Comparison of ENCODE assay signal across 8 cellular contexts in genomic region chr19:34216745-34217219, GRCh38. TPM values are rescaled to one million over a fixed set of nuclear protein-coding genes. Genes with fewer than 3 reads are reported as not detected.
A peak's percentile ranks its signal among the peaks of the same experiment; 100 is the strongest.
DNase-seq lines count a peak whose midpoint lies in the region; ATAC-seq and TF ChIP-seq lines count a peak whose summit lies in the region.
"Not testable (repeated sequence)": the region's sequence is repeated elsewhere in the genome, so short reads cannot be mapped to it uniquely, and the experiment has no call there.

No MANE protein-coding gene starts in this region.

- peaks cover 19% of the 10 kb centered on the region for H3K4me1 ChIP-seq in A673 (ENCODE audit: insufficient read depth, low read length, poor library complexity, severe bottlenecking)

- not testable (repeated sequence) for H3K4me3 Mint-ChIP-seq in CD4-positive, alpha-beta T cell; activated CD4-positive, alpha-beta T cell treated with anti-CD3 and anti-CD28 coated beads for 36 hours
- H3K4me3 Mint-ChIP-seq in naive B cell, result peak overlapping the region in 5 of 8 donors; percentile 18 to 35 (median 25)
- H3K4me3 Mint-ChIP-seq in stimulated activated naive B cell treated with anti-CD40 and anti-IgM and Interleukin-4, amounts not matched to agents 10 μg/mL and 1 μg/mL and 100 μg/mL, for 72 hours, result peak overlapping the region in 1 of 2 donors; percentile 35

- POLR2A ChIA-PET in A673 (lab: Charles Lee; ENCODE audit: low non-redundant PET), result not testable (repeated sequence)
- POLR2A ChIA-PET in CD4-positive, alpha-beta T cell (lab: Charles Lee), result interaction anchor here (0.7 to 1.4 kb wide), 2 partner anchors 44 to 49 kb away, joined by 4 to 11 read pairs; partner anchors contain the start of gene LSM14A
- POLR2A ChIA-PET in activated CD4-positive, alpha-beta T cell treated with anti-CD3 and anti-CD28 coated beads for 36 hours (lab: Charles Lee), result interaction anchor here (0.6 kb wide), 1 partner anchor 157 kb away, joined by 4 read pairs; no protein-coding TSS in a partner anchor

- TF ChIP-seq CTCF in A673 (conservative IDR thresholded peaks at IDR 0.05; ENCODE audit: low read depth, low read length); CD4-positive, alpha-beta T cell (IDR thresholded peaks at IDR 0.05); LNCaP clone FGC (IDR thresholded peaks at IDR 0.05; ENCODE audit: control insufficient read depth, extremely low read depth, insufficient read depth); SU-DHL-6 (IDR thresholded peaks at IDR 0.05; ENCODE audit: insufficient read depth, low read length, poor library complexity, severe bottlenecking); fibroblast of villous mesenchyme (IDR thresholded peaks at IDR 0.05; ENCODE audit: insufficient read depth, low read depth, low read length): not testable (repeated sequence)

- not testable (repeated sequence) for H3K9me3 Mint-ChIP-seq in CD4-positive, alpha-beta T cell; activated CD4-positive, alpha-beta T cell treated with anti-CD3 and anti-CD28 coated beads for 36 hours (ENCODE audit: low read depth); naive B cell; stimulated activated naive B cell treated with anti-CD40 and anti-IgM and Interleukin-4, amounts not matched to agents 10 μg/mL and 1 μg/mL and 100 μg/mL, for 72 hours

- not testable (repeated sequence) for H3K27me3 Mint-ChIP-seq in CD4-positive, alpha-beta T cell; activated CD4-positive, alpha-beta T cell treated with anti-CD3 and anti-CD28 coated beads for 36 hours; naive B cell; stimulated activated naive B cell treated with anti-CD40 and anti-IgM and Interleukin-4, amounts not matched to agents 10 μg/mL and 1 μg/mL and 100 μg/mL, for 72 hours

- CTCF ChIA-PET in A673 (lab: Charles Lee), result not testable (repeated sequence)
- CTCF ChIA-PET in CD4-positive, alpha-beta T cell (lab: Charles Lee), result interaction anchor here (0.7 kb wide), 1 partner anchor 801 kb away, joined by 3 read pairs; no protein-coding TSS in a partner anchor
- CTCF ChIA-PET in activated CD4-positive, alpha-beta T cell treated with anti-CD3 and anti-CD28 coated beads for 36 hours (lab: Charles Lee), result interaction anchor here (0.6 to 1.5 kb wide), 4 partner anchors 12 to 127 kb away, joined by 3 to 7 read pairs (median 4); no protein-coding TSS in a partner anchor

- H3K4me1 Mint-ChIP-seq in CD4-positive, alpha-beta T cell (ENCODE audit: low read depth), result peaks cover 51% of the 10 kb centered on the region
- H3K4me1 Mint-ChIP-seq in activated CD4-positive, alpha-beta T cell treated with anti-CD3 and anti-CD28 coated beads for 36 hours, result peaks cover 45% of the 10 kb centered on the region
- H3K4me1 Mint-ChIP-seq in naive B cell, result peaks cover 22 to 32% (median 28%) of the 10 kb centered on the region in 3 donors
- H3K4me1 Mint-ChIP-seq in stimulated activated naive B cell treated with anti-CD40 and anti-IgM and Interleukin-4, amounts not matched to agents 10 μg/mL and 1 μg/mL and 100 μg/mL, for 72 hours, result peaks cover 14 to 33% of the 10 kb centered on the region in 2 donors

- H3K36me3 Mint-ChIP-seq in CD4-positive, alpha-beta T cell (ENCODE audit: low read depth), result peaks cover 77% of the 10 kb centered on the region
- peaks cover 45% of the 10 kb centered on the region for H3K36me3 Mint-ChIP-seq in activated CD4-positive, alpha-beta T cell treated with anti-CD3 and anti-CD28 coated beads for 36 hours (ENCODE audit: low read depth)
- peaks cover 0 to 10% of the 10 kb centered on the region in 2 donors for H3K36me3 Mint-ChIP-seq in naive B cell
- H3K36me3 Mint-ChIP-seq in stimulated activated naive B cell treated with anti-CD40 and anti-IgM and Interleukin-4, amounts not matched to agents 10 μg/mL and 1 μg/mL and 100 μg/mL, for 72 hours, result peaks cover 37 to 46% of the 10 kb centered on the region in 2 donors

- H3K9me3 ChIP-seq in A673 (ENCODE audit: low read depth, low read length, poor library complexity, severe bottlenecking); CD4-positive, alpha-beta T cell (ENCODE audit: control insufficient read depth, low read length); SU-DHL-6 (ENCODE audit: insufficient read depth, low read length): not testable (repeated sequence)

- not testable (repeated sequence) for H2AFZ ChIP-seq in SU-DHL-6 (ENCODE audit: low read depth, low read length, severe bottlenecking)

- DNase-seq in A673 (ENCODE audit: low spot score) (peak; percentile 9), LNCaP clone FGC (ENCODE audit: low read depth) (peak; percentile 43), fibroblast of villous mesenchyme (ENCODE audit: low read depth) (peak; percentile 83)
- DNase-seq in CD4-positive, alpha-beta T cell; activated CD4-positive, alpha-beta T cell treated with anti-CD3 and anti-CD28 coated beads for 36 hours; naive B cell; stimulated activated naive B cell treated with anti-CD40 and anti-IgM and Interleukin-4, amounts not matched to agents 10 μg/mL and 1 μg/mL and 100 μg/mL, for 72 hours: not testable (repeated sequence)

- H3K36me3 ChIP-seq in A673 (ENCODE audit: insufficient read depth, low read length, poor library complexity, severe bottlenecking) (peaks cover 50% of the 10 kb centered on the region), SU-DHL-6 (ENCODE audit: low read length) (peaks cover 57% of the 10 kb centered on the region)

- not testable (repeated sequence) for ATAC-seq in CD4-positive, alpha-beta T cell (ENCODE audit: poor library complexity); activated CD4-positive, alpha-beta T cell treated with anti-CD3 and anti-CD28 coated beads for 36 hours; naive B cell (ENCODE audit: low read depth in 2 of 2); stimulated activated naive B cell treated with anti-CD40 and anti-IgM and Interleukin-4, amounts not matched to agents 10 μg/mL and 1 μg/mL and 100 μg/mL, for 72 hours (replicated peaks)

- H3K4me3 ChIP-seq in A673 (ENCODE audit: low read depth, low read length, poor library complexity, severe bottlenecking); LNCaP clone FGC (ENCODE audit: low read depth, low read length); SU-DHL-6 (ENCODE audit: insufficient read depth, low read length, poor library complexity, severe bottlenecking); fibroblast of villous mesenchyme (ENCODE audit: low read depth, low read length): not testable (repeated sequence)

- not testable (repeated sequence) for H3K9me2 ChIP-seq in SU-DHL-6 (replicated peaks; ENCODE audit: insufficient read depth, low read length)

- H3K4me2 ChIP-seq in SU-DHL-6 (ENCODE audit: low read depth, low read length, poor library complexity, severe bottlenecking), result peak overlapping the region; percentile 8

- H3F3A ChIP-seq in SU-DHL-6 (ENCODE audit: insufficient read depth), result peaks cover 51% of the 10 kb centered on the region

- intact Hi-C loops in A673 (cut with micrococcal nuclease; ENCODE audit: unreplicated experiment); activated CD4-positive, alpha-beta T cell treated with anti-CD3 and anti-CD28 coated beads for 36 hours (cut with DNase I, micrococcal nuclease): not testable (repeated sequence)
- intact Hi-C loops in CD4-positive, alpha-beta T cell (cut with DNase I, micrococcal nuclease), result loop anchor here (5.0 kb wide), 5 partner anchors 36 to 101 kb away; partner anchors contain the start of gene GARRE1 (in 1 of the 2)

- not testable (repeated sequence) for BruUV-seq in A673 (replicated peaks; lab: Mats Ljungman, UMichigan)

- peak overlapping the region; percentile 63 for H3K27ac Mint-ChIP-seq in CD4-positive, alpha-beta T cell
- peak overlapping the region; percentile 42 for H3K27ac Mint-ChIP-seq in activated CD4-positive, alpha-beta T cell treated with anti-CD3 and anti-CD28 coated beads for 36 hours
- peak overlapping the region in 5 of 6 donors; percentile 41 to 87 (median 62) for H3K27ac Mint-ChIP-seq in naive B cell
- H3K27ac Mint-ChIP-seq in stimulated activated naive B cell treated with anti-CD40 and anti-IgM and Interleukin-4, amounts not matched to agents 10 μg/mL and 1 μg/mL and 100 μg/mL, for 72 hours, result peak overlapping the region; percentile 51

- H3K79me2 ChIP-seq in SU-DHL-6 (ENCODE audit: insufficient read depth, low read length), result peaks cover 27% of the 10 kb centered on the region

- H3K9ac ChIP-seq in SU-DHL-6 (ENCODE audit: low read length), result not testable (repeated sequence)

- H3K27ac ChIP-seq in A673 (ENCODE audit: low read depth, low read length, poor library complexity, severe bottlenecking); CD4-positive, alpha-beta T cell (ENCODE audit: low read depth, low read length): not testable (repeated sequence)
- H3K27ac ChIP-seq in SU-DHL-6 (ENCODE audit: low read depth, low read length), result peak overlapping the region; percentile 26; the same call in 1 of the 2 replicates

- H4K20me1 ChIP-seq in SU-DHL-6 (ENCODE audit: low read depth, low read length), result not testable (repeated sequence)

- not testable (repeated sequence) for H3K27me3 ChIP-seq in A673 (replicated peaks; ENCODE audit: insufficient read depth, low read depth, low read length, poor library complexity); CD4-positive, alpha-beta T cell (ENCODE audit: control insufficient read depth, insufficient read depth, low read length); SU-DHL-6 (ENCODE audit: low read length)

RNA-seq across cellular contexts. Expression of gene GARRE1, which starts 37.6 kb away (rescaled TPM):
- total RNA-seq in A673 (2021) (21.0 and 22.9 TPM in 2 replicates), fibroblast of villous mesenchyme (14.5 and 16.8 TPM in 2 replicates)
- total RNA-seq in CD4-positive, alpha-beta T cell, result 10 to 100 TPM; 69.7 to 72.0 TPM
- 10 to 100 TPM; 14.6 to 16.1 TPM for total RNA-seq in activated CD4-positive, alpha-beta T cell treated with anti-CD3 and anti-CD28 coated beads for 36 hours
- polyA plus RNA-seq in naive B cell (ENCODE audit: low read depth in 6 of 6), result 10 to 100 TPM in 2 of 6 donors, 1 to 10 TPM in 4; 2.1 to 16.9 (median 9.4) TPM

RNA-seq across cellular contexts. Expression of gene LSM14A, which starts 44.5 kb away (rescaled TPM):
- total RNA-seq in A673 (2021) (134 and 137 TPM in 2 replicates), fibroblast of villous mesenchyme (72.1 and 74.1 TPM in 2 replicates)
- total RNA-seq in CD4-positive, alpha-beta T cell, result 100 to 1,000 TPM; 210 to 217 TPM
- total RNA-seq in activated CD4-positive, alpha-beta T cell treated with anti-CD3 and anti-CD28 coated beads for 36 hours, result 100 to 1,000 TPM in 1 of 2 experiments, 10 to 100 TPM in 1; 89.0 to 151 TPM
- 100 to 1,000 TPM; 165 to 191 (median 176) TPM for polyA plus RNA-seq in naive B cell (ENCODE audit: low read depth in 6 of 6)
